Comparison of ENCODE assay signal across 9 cellular contexts in the genomic region with DNA sequence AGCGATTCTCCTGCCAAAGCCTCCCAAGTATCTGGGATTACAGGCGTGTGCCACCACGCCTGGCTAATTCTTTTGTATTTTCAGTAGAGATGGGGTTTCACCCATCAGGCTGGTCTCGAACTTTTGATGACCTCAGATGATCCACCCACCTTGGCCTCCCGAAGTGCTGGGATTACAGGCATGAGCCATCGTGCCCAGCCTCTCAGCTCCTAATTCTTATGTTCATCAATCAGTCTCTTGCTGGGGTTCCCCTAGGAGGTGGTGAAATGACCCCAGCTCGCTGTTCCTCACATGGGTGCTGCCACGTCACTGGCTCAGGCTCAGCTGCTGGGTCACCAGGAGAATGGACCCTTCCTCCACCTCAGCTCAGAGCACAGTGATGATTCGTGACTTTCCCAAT. TPM values are rescaled to one million over a fixed set of nuclear protein-coding genes. Genes with fewer than 3 reads are reported as not detected.
"Had no signal": no experiment of that assay in that cellular context is flagged by ENCODE, and none has a peak within 500 bp of the region (broad histone marks: within the 10 kb centered on the region; RNA-seq: fewer than 3 reads in every experiment).

Gene RFPL3, plus strand, starts transcription at position 301 of the 400 bp plus-strand sequence. CDS start 205 bp downstream, outside the sequence.

RNA-seq across cellular contexts. Expression of gene RFPL3, which starts in this region (rescaled TPM):
- total RNA-seq: LHCN-M2, MCF 10A, NCI-H460, OCI-LY7, PC-9, Right ventricle myocardium inferior, RPMI7951, SJCRH30, SK-MEL-5 had no signal
